27 cellular contexts compared by ENCODE assay signal in genomic region chr5:99441235-99441634, GRCh38.
"Had no signal": no experiment of that assay in that cellular context is flagged by ENCODE, and none has a peak within 500 bp of the region (broad histone marks: within the 10 kb centered on the region; RNA-seq: fewer than 3 reads in every experiment).

No MANE protein-coding gene starts in this region.

- H3K27ac ChIP-seq: left ventricle myocardium inferior, ovary, right atrium auricular region, right lobe of liver, skin epidermis, stomach, suprapubic skin, thoracic aorta, tibial artery, upper lobe of right lung had no signal

- H3K36me3 Mint-ChIP-seq: immature natural killer cell; memory B cell; naive thymus-derived CD4-positive, alpha-beta T cell; natural killer cell treated with Interleukin-12 subunit alpha and Interleukin-12 subunit beta and Interleukin-15 and Interleukin-18, amount 100 ng/mL, for 72 hours; stimulated activated naive B cell treated with anti-CD40 and anti-IgM and Interleukin-4, amounts not matched to agents 10 μg/mL and 1 μg/mL and 100 μg/mL, for 72 hours had no signal

- H3K27me3 ChIP-seq: ovary, right atrium auricular region, right lobe of liver, stomach, suprapubic skin, tibial artery, upper lobe of right lung had no signal

- H3K36me3 ChIP-seq: left ventricle myocardium inferior, ovary, right atrium auricular region, right lobe of liver, stomach, suprapubic skin, thoracic aorta, tibial artery, upper lobe of right lung had no signal

- H3K4me3 ChIP-seq: left ventricle myocardium inferior, lung, mucosa of descending colon, ovary, right atrium auricular region, right lobe of liver, skin epidermis, stomach, suprapubic skin, thoracic aorta, tibial artery, upper lobe of right lung had no signal

- H3K27me3 Mint-ChIP-seq: memory B cell; naive thymus-derived CD4-positive, alpha-beta T cell; natural killer cell treated with Interleukin-12 subunit alpha and Interleukin-12 subunit beta and Interleukin-15 and Interleukin-18, amount 100 ng/mL, for 72 hours; progenitor cell of endocrine pancreas; stimulated activated naive B cell treated with anti-CD40 and anti-IgM and Interleukin-4, amounts not matched to agents 10 μg/mL and 1 μg/mL and 100 μg/mL, for 72 hours had no signal

- H3K4me1 Mint-ChIP-seq: immature natural killer cell; memory B cell; naive thymus-derived CD4-positive, alpha-beta T cell; stimulated activated naive B cell treated with anti-CD40 and anti-IgM and Interleukin-4, amounts not matched to agents 10 μg/mL and 1 μg/mL and 100 μg/mL, for 72 hours had no signal

- DNase-seq: hypothalamus; immature natural killer cell; kidney; left ventricle myocardium inferior; midbrain; mucosa of descending colon; naive thymus-derived CD4-positive, alpha-beta T cell; ovary; right lobe of liver; stimulated activated CD4-positive, alpha-beta T cell treated with anti-CD3 and anti-CD28 coated beads, Interleukin-12 subunit alpha, Interleukin-12 subunit beta, amount 100 ng/mL, for 4 hours; stimulated activated CD4-positive, alpha-beta T cell treated with anti-CD3 and anti-CD28 coated beads, Interleukin-15, amount 100 ng/mL, for 24 hours; stimulated activated CD4-positive, alpha-beta T cell treated with anti-CD3 and anti-CD28 coated beads, Interleukin-2, amount 100 ng/mL, for 24 hours; stimulated activated CD4-positive, alpha-beta T cell treated with anti-CD3 and anti-CD28 coated beads, Interleukin-4, amount 100 ng/mL, for 1 hour; stimulated activated naive B cell treated with anti-CD40 and anti-IgM and Interleukin-4, amounts not matched to agents 10 μg/mL and 1 μg/mL and 100 μg/mL, for 72 hours; stimulated activated naive CD8-positive, alpha-beta T cell treated with anti-CD3 and anti-CD28 coated beads, Interleukin-15, Interleukin-2, amounts not matched to agents 100 U/mL and 50 U/mL, for 24 hours; stomach; tibial artery; trophoblast cell; upper lobe of right lung had no signal

- H3K4me3 Mint-ChIP-seq: immature natural killer cell; memory B cell; naive thymus-derived CD4-positive, alpha-beta T cell; natural killer cell treated with Interleukin-12 subunit alpha and Interleukin-12 subunit beta and Interleukin-15 and Interleukin-18, amount 100 ng/mL, for 72 hours; stimulated activated naive B cell treated with anti-CD40 and anti-IgM and Interleukin-4, amounts not matched to agents 10 μg/mL and 1 μg/mL and 100 μg/mL, for 72 hours had no signal

- H3K9me3 ChIP-seq: left ventricle myocardium inferior, mucosa of descending colon, ovary, right atrium auricular region, right lobe of liver, stomach, suprapubic skin, thoracic aorta, tibial artery, upper lobe of right lung had no signal

- H3K4me1 ChIP-seq: left ventricle myocardium inferior, right atrium auricular region, right lobe of liver, suprapubic skin, tibial artery, upper lobe of right lung had no signal

- H3K27ac Mint-ChIP-seq: immature natural killer cell; memory B cell; naive thymus-derived CD4-positive, alpha-beta T cell; natural killer cell treated with Interleukin-12 subunit alpha and Interleukin-12 subunit beta and Interleukin-15 and Interleukin-18, amount 100 ng/mL, for 72 hours; progenitor cell of endocrine pancreas; stimulated activated naive B cell treated with anti-CD40 and anti-IgM and Interleukin-4, amounts not matched to agents 10 μg/mL and 1 μg/mL and 100 μg/mL, for 72 hours had no signal

- H3K9me3 Mint-ChIP-seq: memory B cell; natural killer cell treated with Interleukin-12 subunit alpha and Interleukin-12 subunit beta and Interleukin-15 and Interleukin-18, amount 100 ng/mL, for 72 hours; stimulated activated naive B cell treated with anti-CD40 and anti-IgM and Interleukin-4, amounts not matched to agents 10 μg/mL and 1 μg/mL and 100 μg/mL, for 72 hours had no signal
